Comparison of ENCODE assay signal across 1 cellular context in the genomic region with DNA sequence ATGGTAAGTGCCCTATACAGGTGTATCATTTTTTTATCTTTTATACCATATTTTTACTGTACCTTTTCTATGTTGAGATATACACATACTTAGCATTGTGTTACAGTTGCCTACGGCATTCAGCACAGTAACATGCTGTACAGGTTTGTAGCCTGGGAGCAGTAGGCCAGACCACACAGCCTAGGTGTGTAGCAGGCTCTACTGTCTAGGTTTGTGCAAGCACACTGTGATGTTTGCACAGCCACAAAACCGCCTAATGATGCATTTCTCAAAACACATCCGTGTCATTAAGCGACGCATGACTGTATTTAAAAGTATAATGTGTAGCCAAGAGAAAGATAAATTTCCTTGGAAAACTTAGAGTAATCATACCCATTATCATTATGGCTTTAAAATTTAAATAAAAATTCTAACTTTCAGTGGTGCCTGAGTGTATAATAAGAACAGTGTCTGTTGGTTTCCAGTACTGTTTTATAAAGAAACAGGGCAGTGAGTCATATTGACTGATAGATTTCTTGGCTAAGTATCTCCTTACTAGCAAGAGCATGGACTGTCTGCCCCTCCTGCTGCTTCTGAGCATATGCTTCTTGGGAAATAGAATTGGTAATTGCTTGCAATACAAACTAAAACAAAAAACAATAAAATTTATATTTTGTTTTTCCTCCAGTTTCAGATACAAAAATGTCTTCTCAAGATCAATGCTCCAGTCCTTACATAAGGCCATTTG.
TF ChIP-seq lines count a peak whose summit lies in the region.

No MANE protein-coding gene starts in this region.

TF ChIP-seq in HepG2, 621 proteins besides CTCF, POLR2A, EP300 and RAD21:
- TF ChIP-seq BHLHE40 (IDR thresholded peaks at IDR 0.05; ENCODE audit: low read length), result no peak
- no peak for TF ChIP-seq ZNF207 (IDR thresholded peaks at IDR 0.05; ENCODE audit: borderline replicate concordance)
- no peak for TF ChIP-seq ASH2L (IDR thresholded peaks at IDR 0.05; ENCODE audit: insufficient read length, low read depth, low read length)
- no peak for TF ChIP-seq ZNF569 (CRISPR knock-in tag; IDR thresholded peaks at IDR 0.05; ENCODE audit: borderline replicate concordance)
- TF ChIP-seq, protein P1, sequence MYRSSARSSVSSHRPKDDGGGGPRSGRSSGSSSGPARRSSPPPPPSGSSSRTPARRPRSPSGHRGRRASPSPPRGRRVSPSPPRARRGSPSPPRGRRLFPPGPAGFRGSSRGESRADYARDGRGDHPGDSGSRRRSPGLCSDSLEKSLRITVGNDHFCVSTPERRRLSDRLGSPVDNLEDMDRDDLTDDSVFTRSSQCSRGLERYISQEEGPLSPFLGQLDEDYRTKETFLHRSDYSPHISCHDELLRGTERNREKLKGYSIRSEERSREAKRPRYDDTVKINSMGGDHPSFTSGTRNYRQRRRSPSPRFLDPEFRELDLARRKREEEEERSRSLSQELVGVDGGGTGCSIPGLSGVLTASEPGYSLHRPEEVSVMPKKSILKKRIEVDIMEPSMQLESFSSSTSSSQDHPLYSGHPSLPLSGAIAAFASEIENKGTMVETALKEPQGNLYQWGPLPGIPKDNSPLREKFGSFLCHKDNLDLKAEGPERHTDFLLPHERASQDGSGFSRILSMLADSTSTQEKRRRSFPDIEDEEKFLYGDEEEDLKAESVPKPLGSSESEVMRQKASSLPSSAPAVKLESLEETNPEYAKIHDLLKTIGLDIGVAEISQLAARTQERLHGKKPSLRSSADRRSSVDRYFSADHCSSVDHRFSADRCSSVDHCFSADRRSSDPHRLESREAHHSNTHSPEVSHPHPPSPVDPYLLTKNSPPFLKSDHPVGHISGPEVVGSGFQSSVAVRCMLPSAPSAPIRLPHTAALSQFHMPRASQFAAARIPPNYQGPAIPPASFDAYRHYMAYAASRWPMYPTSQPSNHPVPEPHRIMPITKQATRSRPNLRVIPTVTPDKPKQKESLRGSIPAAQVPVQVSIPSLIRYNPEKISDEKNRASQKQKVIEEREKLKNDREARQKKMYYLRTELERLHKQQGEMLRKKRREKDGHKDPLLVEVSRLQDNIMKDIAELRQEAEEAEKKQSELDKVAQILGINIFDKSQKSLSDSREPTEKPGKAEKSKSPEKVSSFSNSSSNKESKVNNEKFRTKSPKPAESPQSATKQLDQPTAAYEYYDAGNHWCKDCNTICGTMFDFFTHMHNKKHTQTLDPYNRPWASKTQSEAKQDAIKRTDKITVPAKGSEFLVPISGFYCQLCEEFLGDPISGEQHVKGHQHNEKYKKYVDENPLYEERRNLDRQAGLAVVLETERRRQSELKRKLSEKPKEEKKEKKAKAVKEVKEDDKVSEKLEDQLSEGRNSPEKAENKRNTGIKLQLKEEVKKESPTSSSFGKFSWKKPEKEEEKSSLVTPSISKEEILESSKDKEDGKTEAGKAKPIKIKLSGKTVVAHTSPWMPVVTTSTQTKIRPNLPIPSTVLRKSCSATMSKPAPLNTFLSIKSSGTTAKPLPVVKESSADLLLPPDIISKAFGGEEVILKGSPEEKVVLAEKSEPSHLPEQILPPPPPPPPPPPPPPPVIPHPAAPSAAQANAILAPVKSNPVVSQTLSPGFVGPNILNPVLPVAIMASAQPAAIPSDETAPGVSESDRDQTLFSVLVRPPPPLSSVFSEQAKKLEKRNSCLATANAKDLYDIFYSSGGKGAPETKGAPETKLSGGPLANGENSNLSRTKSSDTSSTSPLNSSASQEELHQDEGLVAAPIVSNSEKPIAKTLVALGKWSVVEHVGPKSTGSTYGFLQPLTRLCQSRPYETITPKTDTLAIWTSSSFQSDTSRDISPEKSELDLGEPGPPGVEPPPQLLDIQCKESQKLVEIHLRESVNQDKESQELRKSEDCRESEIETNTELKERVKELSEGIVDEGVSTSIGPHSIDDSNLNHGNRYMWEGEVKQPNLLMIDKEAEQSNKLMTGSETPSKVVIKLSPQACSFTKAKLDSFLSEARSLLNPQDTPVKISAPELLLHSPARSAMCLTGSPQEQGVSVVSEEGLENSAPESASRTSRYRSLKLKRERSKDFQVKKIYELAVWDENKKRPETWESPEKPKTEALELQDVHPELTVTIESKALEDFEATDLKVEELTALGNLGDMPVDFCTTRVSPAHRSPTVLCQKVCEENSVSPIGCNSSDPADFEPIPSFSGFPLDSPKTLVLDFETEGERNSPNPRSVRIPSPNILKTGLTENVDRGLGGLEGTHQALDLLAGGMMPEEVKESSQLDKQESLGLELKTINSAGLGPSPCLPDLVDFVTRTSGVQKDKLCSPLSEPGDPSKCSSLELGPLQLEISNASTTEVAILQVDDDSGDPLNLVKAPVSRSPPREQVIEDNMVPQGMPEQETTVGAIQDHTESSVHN (CRISPR knock-in tag; IDR thresholded peaks at IDR 0.05), result no peak
- TF ChIP-seq, protein P2, sequence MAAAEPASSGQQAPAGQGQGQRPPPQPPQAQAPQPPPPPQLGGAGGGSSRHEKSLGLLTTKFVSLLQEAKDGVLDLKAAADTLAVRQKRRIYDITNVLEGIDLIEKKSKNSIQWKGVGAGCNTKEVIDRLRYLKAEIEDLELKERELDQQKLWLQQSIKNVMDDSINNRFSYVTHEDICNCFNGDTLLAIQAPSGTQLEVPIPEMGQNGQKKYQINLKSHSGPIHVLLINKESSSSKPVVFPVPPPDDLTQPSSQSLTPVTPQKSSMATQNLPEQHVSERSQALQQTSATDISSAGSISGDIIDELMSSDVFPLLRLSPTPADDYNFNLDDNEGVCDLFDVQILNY (CRISPR knock-in tag; conservative IDR thresholded peaks at IDR 0.05), result no peak
- TF ChIP-seq NFRKB (IDR thresholded peaks at IDR 0.05), result no peak
- no peak for TF ChIP-seq ZNF589 (CRISPR knock-in tag; conservative IDR thresholded peaks at IDR 0.05)
- TF ChIP-seq STAG1 (CRISPR knock-in tag; IDR thresholded peaks at IDR 0.05), result no peak
- TF ChIP-seq, protein P3, sequence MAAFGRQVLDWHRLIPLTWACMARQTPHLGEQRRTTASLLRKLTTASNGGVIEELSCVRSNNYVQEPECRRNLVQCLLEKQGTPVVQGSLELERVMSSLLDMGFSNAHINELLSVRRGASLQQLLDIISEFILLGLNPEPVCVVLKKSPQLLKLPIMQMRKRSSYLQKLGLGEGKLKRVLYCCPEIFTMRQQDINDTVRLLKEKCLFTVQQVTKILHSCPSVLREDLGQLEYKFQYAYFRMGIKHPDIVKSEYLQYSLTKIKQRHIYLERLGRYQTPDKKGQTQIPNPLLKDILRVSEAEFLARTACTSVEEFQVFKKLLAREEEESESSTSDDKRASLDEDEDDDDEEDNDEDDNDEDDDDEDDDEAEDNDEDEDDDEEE (CRISPR knock-in tag; IDR thresholded peaks at IDR 0.05), result no peak
- TF ChIP-seq HDAC2 (CRISPR knock-in tag; IDR thresholded peaks at IDR 0.05), result no peak
- no peak for TF ChIP-seq MED1 (CRISPR knock-in tag; IDR thresholded peaks at IDR 0.05)
- no peak for TF ChIP-seq RFX3 (CRISPR knock-in tag; IDR thresholded peaks at IDR 0.05)
- TF ChIP-seq NFKB2 (CRISPR knock-in tag; IDR thresholded peaks at IDR 0.05; ENCODE audit: borderline replicate concordance), result no peak
